Comparison of ENCODE assay signal across 10 cellular contexts in genomic region chr6:121771937-121772717, GRCh38.
DNase-seq lines count a peak whose midpoint lies in the region; ATAC-seq and FAIRE-seq lines count a peak whose summit lies in the region.
"Had no signal": no experiment of that assay in that cellular context is flagged by ENCODE, and none has a peak within 500 bp of the region (broad histone marks: within the 10 kb centered on the region; RNA-seq: fewer than 3 reads in every experiment).

No MANE protein-coding gene starts in this region.

- peak overlapping the region; percentile 34 for H3K4me3 Mint-ChIP-seq in activated CD4-positive, alpha-beta T cell treated with anti-CD3 and anti-CD28 coated beads, Interleukin-2, amount 10 ng/mL, durations not matched to agents 24 days and 14 days

- peak; percentile 73 for ATAC-seq in GM21529 (IDR thresholded peaks at IDR 0.05; ENCODE audit: unreplicated experiment)
- peak; percentile 67 for ATAC-seq in HG03139 (IDR thresholded peaks at IDR 0.05; ENCODE audit: unreplicated experiment)

- peak; percentile 56 for DNase-seq in activated CD4-positive, alpha-beta T cell treated with anti-CD3 and anti-CD28 coated beads, Interleukin-2, amount 10 ng/mL, durations not matched to agents 24 days and 14 days
- no peak for DNase-seq in activated CD4-positive, alpha-beta T cell treated with anti-CD3 and anti-CD28 coated beads, Interleukin-2, amount 50 U/mL, for 48 hours
- DNase-seq in GOT3 (lab: John Stamatoyannopoulos, UW) (no peak), NCI-H1105 (lab: John Stamatoyannopoulos, UW) (no peak)
- DNase-seq in stimulated activated naive CD4-positive, alpha-beta T cell treated with Interleukin-2 at 50 U/mL for 16 hours (lab: John Stamatoyannopoulos, UW) = no peak
- DNase-seq: T1000 had no signal

- H3K27me3 Mint-ChIP-seq in activated CD4-positive, alpha-beta T cell treated with anti-CD3 and anti-CD28 coated beads, Interleukin-2, amount 10 ng/mL, durations not matched to agents 24 days and 14 days = peaks cover 2% of the 10 kb centered on the region

- H3K27ac Mint-ChIP-seq in activated CD4-positive, alpha-beta T cell treated with anti-CD3 and anti-CD28 coated beads, Interleukin-2, amount 10 ng/mL, durations not matched to agents 24 days and 14 days = peak overlapping the region; percentile 82

- H3K36me3 Mint-ChIP-seq in activated CD4-positive, alpha-beta T cell treated with anti-CD3 and anti-CD28 coated beads, Interleukin-2, amount 10 ng/mL, durations not matched to agents 24 days and 14 days (ENCODE audit: low read depth) = peaks cover 1% of the 10 kb centered on the region

- peaks cover 21% of the 10 kb centered on the region for H3K4me1 Mint-ChIP-seq in activated CD4-positive, alpha-beta T cell treated with anti-CD3 and anti-CD28 coated beads, Interleukin-2, amount 10 ng/mL, durations not matched to agents 24 days and 14 days

- H3K9me3 Mint-ChIP-seq in activated CD4-positive, alpha-beta T cell treated with anti-CD3 and anti-CD28 coated beads, Interleukin-2, amount 10 ng/mL, durations not matched to agents 24 days and 14 days = peaks cover 12% of the 10 kb centered on the region

- peak; percentile 78 for FAIRE-seq in endometrium (lab: Jason Lieb, UNC)
- FAIRE-seq: A204.1 had no signal

- intact Hi-C loops in activated CD4-positive, alpha-beta T cell treated with anti-CD3 and anti-CD28 coated beads, Interleukin-2, amount 10 ng/mL, durations not matched to agents 24 days and 14 days (cut with micrococcal nuclease) = loop anchor here (5.0 to 10.0 kb wide), 3 partner anchors 120 to 623 kb away; partner anchors contain the start of genes HSF2 and TBC1D32
